In genomic region chr14:104768437-104769323, GRCh38 we compare ENCODE assay signal across 8 cellular contexts.
DNase-seq lines count a peak whose midpoint lies in the region; ATAC-seq and TF ChIP-seq lines count a peak whose summit lies in the region.

No MANE protein-coding gene starts in this region.

- in situ Hi-C loops in T47D (cut with HindIII; ENCODE audit: low pct_unique_long_range_greater_than_20kb, low sequenced_read_pairs) = no loop called here

- DNase-seq in GF-D8 (lab: John Stamatoyannopoulos, UW) = peak; percentile 9
- DNase-seq in NCI-H2171 treated with DMSO at 0.1 percent for 48 hours (lab: John Stamatoyannopoulos, UW) = peak; percentile 67
- DNase-seq in T47D (ENCODE audit: low read depth in 1 of 2, low spot score in 1 of 2) = peak; percentile 84 to 90
- peak; percentile 96 for DNase-seq in iPS-NIHi7 (ENCODE audit: extremely low spot score)
- DNase-seq in stimulated activated CD4-positive, alpha-beta T cell treated with anti-CD3 and anti-CD28 coated beads, Interleukin-12 subunit alpha, Interleukin-12 subunit beta, amount 100 ng/mL, for 48 hours (ENCODE audit: low read depth in 2 of 3, low spot score in 1 of 3) = peak; percentile 84 to 97 (median 85)

- peak; percentile 93 for TF ChIP-seq CTCF in VCaP (conservative IDR thresholded peaks at IDR 0.05)

- ATAC-seq in HG02763 (IDR thresholded peaks at IDR 0.05; ENCODE audit: unreplicated experiment) (peak; percentile 52), GM18873 (IDR thresholded peaks at IDR 0.05; ENCODE audit: low FRiP score, unreplicated experiment) (no peak)

- H3K27ac ChIP-seq in VCaP = no peak overlapping the region

Comparison
In these comparisons a context has a peak if more than half of its experiments do, and no peak if none do; other contexts are left out.
1. DNase-seq: peak in every context shown above with its lines; median percentile 96 in iPS-NIHi7; 87 in T47D; 85 in stimulated activated CD4-positive, alpha-beta T cell treated with anti-CD3 and anti-CD28 coated beads, Interleukin-12 subunit alpha, Interleukin-12 subunit beta, amount 100 ng/mL, for 48 hours; 67 in NCI-H2171 treated with DMSO at 0.1 percent for 48 hours; 9 in GF-D8.